21 cellular contexts compared by ENCODE assay signal in genomic region chr11:75800728-75801361, GRCh38. TPM values are rescaled to one million over a fixed set of nuclear protein-coding genes. Genes with fewer than 3 reads are reported as not detected.
A peak's percentile ranks its signal among the peaks of the same experiment; 100 is the strongest.
DNase-seq lines count a peak whose midpoint lies in the region; ATAC-seq and TF ChIP-seq lines count a peak whose summit lies in the region.
"Had no signal": no experiment of that assay in that cellular context is flagged by ENCODE, and none has a peak within 500 bp of the region (broad histone marks: within the 10 kb centered on the region; RNA-seq: fewer than 3 reads in every experiment).

No MANE protein-coding gene starts in this region.

- POLR2A ChIA-PET in activated CD4-positive, alpha-beta memory T cell treated with anti-CD3 and anti-CD28 coated beads, Interleukin-2, amount 10 ng/mL, durations not matched to agents 7 days and 5 days (lab: Charles Lee), result interaction anchor here (1.5 kb wide), 1 partner anchor 24 kb away, joined by 5 read pairs; no protein-coding TSS in a partner anchor
- POLR2A ChIA-PET in activated CD4-positive, alpha-beta memory T cell treated with anti-CD3 and anti-CD28 coated beads for 36 hours (lab: Charles Lee), result no interaction called here
- POLR2A ChIA-PET in IMR-90 (lab: Charles Lee; ENCODE audit: unreplicated experiment), result no interaction called here

- CTCF ChIA-PET in activated CD4-positive, alpha-beta memory T cell treated with anti-CD3 and anti-CD28 coated beads, Interleukin-2, amount 10 ng/mL, durations not matched to agents 7 days and 5 days (lab: Charles Lee), result interaction anchor here (0.6 to 4.9 kb wide), 7 partner anchors 12 to 351 kb away, joined by 3 to 101 read pairs (median 3); partner anchors contain the start of gene UVRAG
- CTCF ChIA-PET in activated CD4-positive, alpha-beta memory T cell treated with anti-CD3 and anti-CD28 coated beads for 36 hours (lab: Charles Lee), result interaction anchor here (2.6 to 4.1 kb wide), 4 partner anchors 23 to 352 kb away, joined by 6 to 127 read pairs (median 22); no protein-coding TSS in a partner anchor
- CTCF ChIA-PET in IMR-90 (lab: Yijun Ruan, JAX), result no interaction called here

- H3K79me1 ChIP-seq in IMR-90 (ENCODE audit: low read depth in 1 of 2, low read length in 2 of 2), result no peaks in the 10 kb centered on the region

- DNase-seq in activated CD4-positive, alpha-beta memory T cell treated with anti-CD3 and anti-CD28 coated beads, Interleukin-2, amount 10 ng/mL, durations not matched to agents 7 days and 5 days, result no peak
- no peak for DNase-seq in activated CD4-positive, alpha-beta memory T cell treated with anti-CD3 and anti-CD28 coated beads for 36 hours
- DNase-seq in IMR-90 (no peak), osteoblast (ENCODE audit: insufficient read length, low spot score, missing footprints) (peak; percentile 18), SKM-1 treated with dmso at 0.1 percent for 144 hours (lab: John Stamatoyannopoulos, UW; ENCODE audit: unreplicated experiment) (no peak)
- DNase-seq: activated CD8-positive, alpha-beta memory T cell treated with anti-CD3 and anti-CD28 coated beads for 24 hours; erythroblast; NCI-H1417; NCI-H2107; NCI-H524; retina; stimulated activated CD4-positive, alpha-beta T cell treated with anti-CD3 and anti-CD28 coated beads, Interleukin-12 subunit alpha, Interleukin-12 subunit beta, amount 100 ng/mL, for 4 hours; stimulated activated CD8-positive, alpha-beta memory T cell treated with anti-CD3 and anti-CD28 coated beads, Interleukin-4, amount 100 ng/mL, for 48 hours; T-helper 17 cell had no signal

- no peak overlapping the region for H3K4ac ChIP-seq in IMR-90 (ENCODE audit: low read depth, low read length)

- peaks cover 20% of the 10 kb centered on the region for H3K4me1 Mint-ChIP-seq in activated CD4-positive, alpha-beta memory T cell treated with anti-CD3 and anti-CD28 coated beads, Interleukin-2, amount 10 ng/mL, durations not matched to agents 7 days and 5 days
- H3K4me1 Mint-ChIP-seq in activated CD4-positive, alpha-beta memory T cell treated with anti-CD3 and anti-CD28 coated beads for 36 hours (ENCODE audit: low read depth), result peaks cover 15% of the 10 kb centered on the region
- peaks cover 41% of the 10 kb centered on the region for H3K4me1 Mint-ChIP-seq in dendritic cell treated with granulocyte-macrophage colony-stimulating factor and Interleukin-4, amounts not matched to agents 40 ng/mL and 50 ng/mL, for 4 days (ENCODE audit: low read depth)

- BruUV-seq in IMR-90 (replicated peaks; lab: Mats Ljungman, UMichigan), result no TSS peak

- H4K91ac ChIP-seq in IMR-90 (ENCODE audit: insufficient read depth, low read depth, low read length), result no peak overlapping the region

- H2AK9ac ChIP-seq in IMR-90 (replicated peaks; ENCODE audit: low read depth, low read length, poor library complexity), result peak overlapping the region; percentile 73

- H3K27ac Mint-ChIP-seq in activated CD4-positive, alpha-beta memory T cell treated with anti-CD3 and anti-CD28 coated beads, Interleukin-2, amount 10 ng/mL, durations not matched to agents 7 days and 5 days, result peak overlapping the region; percentile 22
- H3K27ac Mint-ChIP-seq in activated CD4-positive, alpha-beta memory T cell treated with anti-CD3 and anti-CD28 coated beads for 36 hours, result no peak overlapping the region
- peak overlapping the region; percentile 86 for H3K27ac Mint-ChIP-seq in dendritic cell treated with granulocyte-macrophage colony-stimulating factor and Interleukin-4, amounts not matched to agents 40 ng/mL and 50 ng/mL, for 4 days
- H3K27ac Mint-ChIP-seq: T-helper 17 cell had no signal

- TF ChIP-seq POLR2A in IMR-90 (IDR thresholded peaks at IDR 0.05; ENCODE audit: low read depth, low read length), result no peak

- no peak overlapping the region for H4K5ac ChIP-seq in IMR-90 (ENCODE audit: low read depth, low read length)

- no peaks in the 10 kb centered on the region for H3K36me3 ChIP-seq in IMR-90 (ENCODE audit: control insufficient read depth, insufficient read depth, low read length)
- no peaks in the 10 kb centered on the region for H3K36me3 ChIP-seq in osteoblast (ENCODE audit: insufficient read depth, low read length)
- H3K36me3 ChIP-seq: cardiac muscle cell, vagina had no signal

- dilution Hi-C loops in IMR-90 (cut with HindIII; ENCODE audit: low sequenced_read_pairs, unreplicated experiment), result no loop called here

- no peak overlapping the region for H2BK20ac ChIP-seq in IMR-90 (ENCODE audit: low read depth, low read length)

- H2AFZ ChIP-seq in IMR-90 (replicated peaks; ENCODE audit: low read length, poor library complexity), result peak overlapping the region; percentile 46
- H2AFZ ChIP-seq in osteoblast (ENCODE audit: low read length), result no peak overlapping the region

- H3K9me3 Mint-ChIP-seq in activated CD4-positive, alpha-beta memory T cell treated with anti-CD3 and anti-CD28 coated beads, Interleukin-2, amount 10 ng/mL, durations not matched to agents 7 days and 5 days, result no peaks in the 10 kb centered on the region
- H3K9me3 Mint-ChIP-seq in activated CD4-positive, alpha-beta memory T cell treated with anti-CD3 and anti-CD28 coated beads for 36 hours, result no peaks in the 10 kb centered on the region
- H3K9me3 Mint-ChIP-seq in dendritic cell treated with granulocyte-macrophage colony-stimulating factor and Interleukin-4, amounts not matched to agents 40 ng/mL and 50 ng/mL, for 4 days, result no peaks in the 10 kb centered on the region
- H3K9me3 Mint-ChIP-seq: neural crest cell had no signal

- no peak overlapping the region for H3K9ac ChIP-seq in IMR-90 (ENCODE audit: low read depth, low read length)

- no peak for TF ChIP-seq RAD21 in IMR-90 (IDR thresholded peaks at IDR 0.05; ENCODE audit: low read length)

- peaks cover 2% of the 10 kb centered on the region for H3K4me1 ChIP-seq in IMR-90 (ENCODE audit: control insufficient read depth, insufficient read depth, low read length)
- peaks cover 3% of the 10 kb centered on the region for H3K4me1 ChIP-seq in osteoblast (ENCODE audit: insufficient read depth, low read length)

- in situ Hi-C loops in IMR-90 (cut with MboI; ENCODE audit: low sequenced_read_pairs), result loop anchor here (10.0 kb wide), 1 partner anchor 514 kb away; no protein-coding TSS in a partner anchor

- no peak overlapping the region for H3K18ac ChIP-seq in IMR-90 (ENCODE audit: low read depth, low read length)

- no peak overlapping the region for H2BK15ac ChIP-seq in IMR-90 (ENCODE audit: low read depth, low read length)

- no peaks in the 10 kb centered on the region for H3K27me3 Mint-ChIP-seq in activated CD4-positive, alpha-beta memory T cell treated with anti-CD3 and anti-CD28 coated beads, Interleukin-2, amount 10 ng/mL, durations not matched to agents 7 days and 5 days
- H3K27me3 Mint-ChIP-seq in activated CD4-positive, alpha-beta memory T cell treated with anti-CD3 and anti-CD28 coated beads for 36 hours, result no peaks in the 10 kb centered on the region
- H3K27me3 Mint-ChIP-seq in dendritic cell treated with granulocyte-macrophage colony-stimulating factor and Interleukin-4, amounts not matched to agents 40 ng/mL and 50 ng/mL, for 4 days, result no peaks in the 10 kb centered on the region
- H3K27me3 Mint-ChIP-seq: T-helper 17 cell had no signal

- H3K36me3 Mint-ChIP-seq in activated CD4-positive, alpha-beta memory T cell treated with anti-CD3 and anti-CD28 coated beads, Interleukin-2, amount 10 ng/mL, durations not matched to agents 7 days and 5 days (ENCODE audit: low read depth), result no peaks in the 10 kb centered on the region
- no peaks in the 10 kb centered on the region for H3K36me3 Mint-ChIP-seq in activated CD4-positive, alpha-beta memory T cell treated with anti-CD3 and anti-CD28 coated beads for 36 hours
- H3K36me3 Mint-ChIP-seq in dendritic cell treated with granulocyte-macrophage colony-stimulating factor and Interleukin-4, amounts not matched to agents 40 ng/mL and 50 ng/mL, for 4 days (ENCODE audit: low read depth), result peaks cover 17% of the 10 kb centered on the region

- no peak for TF ChIP-seq CTCF in IMR-90 (conservative IDR thresholded peaks at IDR 0.05; ENCODE audit: low read depth, low read length)
- TF ChIP-seq CTCF in osteoblast (IDR thresholded peaks at IDR 0.05; ENCODE audit: extremely low read depth, low read depth, low read length), result no peak

- no peak overlapping the region for H3K56ac ChIP-seq in IMR-90 (ENCODE audit: extremely low read depth, insufficient read depth, low read length)

- H4K20me1 ChIP-seq in IMR-90 (ENCODE audit: insufficient read depth, low read length) (0 out of 2 replicates have a peak, but pooled peaks cover 5% of the 10 kb centered on the region), osteoblast (ENCODE audit: insufficient read depth, low read length) (no peaks in the 10 kb centered on the region)

- intact Hi-C loops in activated CD4-positive, alpha-beta memory T cell treated with anti-CD3 and anti-CD28 coated beads for 36 hours (cut with micrococcal nuclease), result no loop called here
- intact Hi-C loops in IMR-90 (cut with micrococcal nuclease), result loop anchor here (5.0 kb wide), 1 partner anchor 351 kb away; no protein-coding TSS in a partner anchor
- intact Hi-C loops in dendritic cell treated with granulocyte-macrophage colony-stimulating factor and Interleukin-4, amounts not matched to agents 40 ng/mL and 50 ng/mL, for 4 days (cut with micrococcal nuclease), result loop anchor here (10.0 kb wide), 1 partner anchor 76 kb away; no protein-coding TSS in a partner anchor

- H3K79me2 ChIP-seq in osteoblast (ENCODE audit: insufficient read depth, low read length), result no peaks in the 10 kb centered on the region

- WGBS in IMR-90 (ENCODE audit: extremely low coverage in 2 of 2, insufficient read length in 1 of 2), 2 experiments, result no CpG with 5 or more reads among the region's 6 CpGs

- no peak overlapping the region for H3K4me3 ChIP-seq in IMR-90 (ENCODE audit: insufficient read depth, low read depth, low read length)
- H3K4me3 ChIP-seq in osteoblast (ENCODE audit: insufficient read depth, low read length), result no peak overlapping the region
- H3K4me3 ChIP-seq: cardiac muscle cell, mucosa of descending colon, vagina had no signal

- no peaks in the 10 kb centered on the region for H3K9me3 ChIP-seq in IMR-90 (ENCODE audit: control insufficient read depth, insufficient read depth, low read length)
- H3K9me3 ChIP-seq in osteoblast (ENCODE audit: low read depth, low read length), result no peaks in the 10 kb centered on the region
- H3K9me3 ChIP-seq: mucosa of descending colon, vagina had no signal

- H3K27ac ChIP-seq in IMR-90 (ENCODE audit: insufficient read depth, low read length), result no peak overlapping the region
- H3K27ac ChIP-seq in osteoblast (ENCODE audit: low read depth, low read length), result no peak overlapping the region
- H3K27ac ChIP-seq: cardiac muscle cell, vagina had no signal

- H2AK5ac ChIP-seq in IMR-90 (ENCODE audit: low read depth, low read length), result no peak overlapping the region

- H3K27me3 ChIP-seq in IMR-90 (ENCODE audit: control insufficient read depth, insufficient read depth, low read length), result no peaks in the 10 kb centered on the region
- H3K27me3 ChIP-seq in osteoblast (ENCODE audit: insufficient read depth, low read length), result no peaks in the 10 kb centered on the region
- H3K27me3 ChIP-seq: cardiac muscle cell, vagina had no signal

- no peak overlapping the region for H3K4me3 Mint-ChIP-seq in activated CD4-positive, alpha-beta memory T cell treated with anti-CD3 and anti-CD28 coated beads, Interleukin-2, amount 10 ng/mL, durations not matched to agents 7 days and 5 days
- no peak overlapping the region for H3K4me3 Mint-ChIP-seq in activated CD4-positive, alpha-beta memory T cell treated with anti-CD3 and anti-CD28 coated beads for 36 hours
- no peak overlapping the region for H3K4me3 Mint-ChIP-seq in dendritic cell treated with granulocyte-macrophage colony-stimulating factor and Interleukin-4, amounts not matched to agents 40 ng/mL and 50 ng/mL, for 4 days
- H3K4me3 Mint-ChIP-seq: neural crest cell, T-helper 17 cell had no signal

- no peak overlapping the region for H2BK5ac ChIP-seq in IMR-90 (ENCODE audit: low read depth, low read length, poor library complexity, severe bottlenecking)

- H4K8ac ChIP-seq in IMR-90 (ENCODE audit: low read depth in 2 of 2, low read length in 2 of 2), result no peak overlapping the region

- H3K23ac ChIP-seq in IMR-90 (ENCODE audit: low read depth, low read length), result no peak overlapping the region

- H2BK120ac ChIP-seq in IMR-90 (ENCODE audit: low read depth, low read length), result no peak overlapping the region

- no peak overlapping the region for H3K14ac ChIP-seq in IMR-90 (replicated peaks; ENCODE audit: low read depth, low read length)

- 0 out of 2 replicates have a peak, but pooled peaks cover 3% of the 10 kb centered on the region for H3K9me1 ChIP-seq in IMR-90 (ENCODE audit: insufficient read depth, low read length)

- ATAC-seq in IMR-90 (ENCODE audit: low read depth), result no peak
- ATAC-seq in GM19467 (IDR thresholded peaks at IDR 0.05; ENCODE audit: unreplicated experiment), result no peak
- ATAC-seq in GM18517 (IDR thresholded peaks at IDR 0.05; ENCODE audit: unreplicated experiment), result no peak

- no peak overlapping the region for H3K4me2 ChIP-seq in IMR-90 (ENCODE audit: low read depth, low read length)
- no peak overlapping the region for H3K4me2 ChIP-seq in osteoblast (ENCODE audit: insufficient read depth, low read length)

RNA-seq across cellular contexts. Expression of gene UVRAG, which starts 14.2 kb away (rescaled TPM):
- 10 to 100 TPM; 18.2 to 19.9 TPM for total RNA-seq in activated CD4-positive, alpha-beta memory T cell treated with anti-CD3 and anti-CD28 coated beads, Interleukin-2, amount 10 ng/mL, durations not matched to agents 7 days and 5 days
- 10 to 100 TPM; 15.5 to 16.7 TPM for total RNA-seq in activated CD4-positive, alpha-beta memory T cell treated with anti-CD3 and anti-CD28 coated beads for 36 hours
- total RNA-seq in IMR-90 (2012; rRNA removed) (10.9 and 12.8 TPM in 2 replicates), osteoblast (28.2 and 30.4 TPM in 2 replicates)
- polyA plus RNA-seq in IMR-90 (2012; rRNA removed), result 5.3 and 5.6 TPM in 2 replicates
- polyA plus RNA-seq in IMR-90 (2012; cell fraction: cytosol; rRNA removed), result 2.4 and 3.7 TPM in 2 replicates
- polyA plus RNA-seq in IMR-90 (2012; cell fraction: nucleus; rRNA removed; ENCODE audit: low replicate concordance), result 7.0 and 12.4 TPM in 2 replicates

RNA-seq across cellular contexts. Expression of gene DGAT2, which starts 32.3 kb away (rescaled TPM):
- 1 to 10 TPM; 1.4 to 1.5 TPM for total RNA-seq in activated CD4-positive, alpha-beta memory T cell treated with anti-CD3 and anti-CD28 coated beads, Interleukin-2, amount 10 ng/mL, durations not matched to agents 7 days and 5 days
- 1 to 10 TPM; 2.5 to 3.1 TPM for total RNA-seq in activated CD4-positive, alpha-beta memory T cell treated with anti-CD3 and anti-CD28 coated beads for 36 hours
- 2.2 and 2.3 TPM in 2 replicates for total RNA-seq in IMR-90 (2012; rRNA removed)
- polyA plus RNA-seq in IMR-90 (2012; rRNA removed), result 1.7 and 2.4 TPM in 2 replicates
- 0.86 and 1.9 TPM in 2 replicates for polyA plus RNA-seq in IMR-90 (2012; cell fraction: cytosol; rRNA removed)
- 1.1 and 1.2 TPM in 2 replicates for polyA plus RNA-seq in IMR-90 (2012; cell fraction: nucleus; rRNA removed; ENCODE audit: low replicate concordance)
- total RNA-seq in osteoblast, result 2.9 and 3.6 TPM in 2 replicates
